4 cellular contexts compared by ENCODE assay signal in the genomic region with DNA sequence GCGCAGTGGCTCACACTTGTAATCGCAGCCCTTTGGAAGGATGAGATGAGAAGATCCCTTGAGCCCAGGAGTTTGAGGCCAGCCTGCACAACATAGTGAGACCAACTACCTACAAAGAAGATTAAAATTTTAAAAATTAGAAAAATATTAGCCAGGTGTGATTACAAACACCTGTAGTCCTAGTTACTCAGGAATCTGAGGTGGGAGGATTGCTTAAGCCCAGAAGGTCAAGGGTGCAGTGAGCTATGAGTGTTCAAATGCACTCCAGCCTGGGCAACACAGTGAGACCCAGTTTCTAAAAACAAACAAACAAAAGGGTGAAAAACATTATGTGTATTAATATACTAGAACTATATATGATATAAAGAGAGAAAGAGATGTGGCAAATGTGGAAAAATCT. TPM values are rescaled to one million over a fixed set of nuclear protein-coding genes. Genes with fewer than 3 reads are reported as not detected.
"Had no signal": no experiment of that assay in that cellular context is flagged by ENCODE, and none has a peak within 500 bp of the region (broad histone marks: within the 10 kb centered on the region; RNA-seq: fewer than 3 reads in every experiment).

No MANE protein-coding gene starts in this region.

- DNase-seq: GDM1, GF-D8 had no signal

- ATAC-seq: GM12878 had no signal

- H3K4me3 ChIP-seq: GM12878 had no signal

RNA-seq across cellular contexts. Expression of gene NKX6-1, which starts 36.8 kb away (rescaled TPM):
- total RNA-seq: G401, GM12878 had no signal
- polyA plus RNA-seq: GM12878 had no signal

RNA-seq across cellular contexts. Expression of gene CDS1, which starts 47.0 kb away (rescaled TPM):
- total RNA-seq: G401, GM12878 had no signal
